ENCODE assay signal across 1 cellular context in genomic region chr20:4164246-4164645, GRCh38.
TF ChIP-seq lines count a peak whose summit lies in the region.

No MANE protein-coding gene starts in this region.

TF ChIP-seq in H1, 55 proteins besides CTCF, POLR2A, EP300 and RAD21 (continued from another document):
- TF ChIP-seq CHD7 (IDR thresholded peaks at IDR 0.05; ENCODE audit: insufficient replicate concordance, low read length), result no peak
- TF ChIP-seq SIX5 (IDR thresholded peaks at IDR 0.05; ENCODE audit: low read depth, low read length), result no peak
- no peak for TF ChIP-seq BACH1 (IDR thresholded peaks at IDR 0.05; ENCODE audit: low read length)
- no peak for TF ChIP-seq PHF8 (conservative IDR thresholded peaks at IDR 0.05; ENCODE audit: low read depth, low read length)
- TF ChIP-seq CBX8 (IDR thresholded peaks at IDR 0.05; ENCODE audit: borderline replicate concordance, low read depth, low read length), result no peak
- no peak for TF ChIP-seq TEAD4 (IDR thresholded peaks at IDR 0.05; ENCODE audit: low read depth, low read length)
- no peak for TF ChIP-seq SIRT6 (IDR thresholded peaks at IDR 0.05; ENCODE audit: low read length)
- TF ChIP-seq JUND (IDR thresholded peaks at IDR 0.05; ENCODE audit: low read length), result no peak
- no peak for TF ChIP-seq SRF (IDR thresholded peaks at IDR 0.05; ENCODE audit: low read depth, low read length)
- TF ChIP-seq SP2 (IDR thresholded peaks at IDR 0.05; ENCODE audit: low read length), result no peak
- no peak for TF ChIP-seq YY1 (IDR thresholded peaks at IDR 0.05; ENCODE audit: low read depth, low read length)
- no peak for TF ChIP-seq MAFK (IDR thresholded peaks at IDR 0.05; ENCODE audit: low read depth, low read length)
- no peak for TF ChIP-seq KDM5A (IDR thresholded peaks at IDR 0.05; ENCODE audit: low read length)
- no peak for TF ChIP-seq CTBP2 (IDR thresholded peaks at IDR 0.05; ENCODE audit: borderline replicate concordance, insufficient read depth, insufficient read length, low read length)
- TF ChIP-seq KDM4A (IDR thresholded peaks at IDR 0.05; ENCODE audit: low read depth, low read length, severe bottlenecking), result no peak
- TF ChIP-seq FOSL1 (IDR thresholded peaks at IDR 0.05; ENCODE audit: insufficient read depth, low read depth, low read length), result no peak
